In genomic region chrX:152910018-152910417, GRCh38 we compare ENCODE assay signal across 7 cellular contexts. TPM values are rescaled to one million over a fixed set of nuclear protein-coding genes. Genes with fewer than 3 reads are reported as not detected.
A peak's percentile ranks its signal among the peaks of the same experiment; 100 is the strongest.
DNase-seq lines count a peak whose midpoint lies in the region; ATAC-seq, FAIRE-seq and TF ChIP-seq lines count a peak whose summit lies in the region.
"Not testable (repeated sequence)": the region's sequence is repeated elsewhere in the genome, so short reads cannot be mapped to it uniquely, and the experiment has no call there.

No MANE protein-coding gene starts in this region.

- intact Hi-C loops in OCI-LY7 (cut with micrococcal nuclease; ENCODE audit: unreplicated experiment) = not testable (repeated sequence)

- not testable (repeated sequence) for H2AFZ ChIP-seq in OCI-LY7 (ENCODE audit: low read length)

- DNase-seq in GM12891 (ENCODE audit: insufficient read length, low spot score) = not testable (repeated sequence)
- DNase-seq in OCI-LY7 (ENCODE audit: low spot score) = peak; percentile 45

- H3K4me3 ChIP-seq in OCI-LY7 (ENCODE audit: low read depth, low read length, poor library complexity, severe bottlenecking) = not testable (repeated sequence)

- not testable (repeated sequence) for H3K9me3 ChIP-seq in OCI-LY7 (ENCODE audit: low read length)

- ATAC-seq in GM18909 (IDR thresholded peaks at IDR 0.05; ENCODE audit: poor library complexity, unreplicated experiment) (peak; percentile 55), GM21390 (IDR thresholded peaks at IDR 0.05; ENCODE audit: unreplicated experiment) (peak; percentile 66), HG02588 (IDR thresholded peaks at IDR 0.05; ENCODE audit: unreplicated experiment) (peak; percentile 55), HG03039 (IDR thresholded peaks at IDR 0.05; ENCODE audit: unreplicated experiment) (peak; percentile 78), HG03354 (IDR thresholded peaks at IDR 0.05; ENCODE audit: poor library complexity, severe bottlenecking, unreplicated experiment) (peak; percentile 73)

- not testable (repeated sequence) for TF ChIP-seq CTCF in OCI-LY7 (conservative IDR thresholded peaks at IDR 0.05; ENCODE audit: low read length)

- H3K27ac ChIP-seq in OCI-LY7 (ENCODE audit: low read depth, low read length, poor library complexity, severe bottlenecking) = not testable (repeated sequence)

- not testable (repeated sequence) for TF ChIP-seq POLR2A in GM12891 (IDR thresholded peaks at IDR 0.05; ENCODE audit: low read depth, low read length)

- peak; percentile 90 for FAIRE-seq in GM12891 (lab: Jason Lieb, UNC)

- POLR2A ChIA-PET in OCI-LY7 (lab: Charles Lee) = not testable (repeated sequence)

- not testable (repeated sequence) for H3K9me2 ChIP-seq in OCI-LY7 (ENCODE audit: insufficient read depth, low read length)

- not testable (repeated sequence) for H3K4me2 ChIP-seq in OCI-LY7 (ENCODE audit: low read length)

- not testable (repeated sequence) for BruUV-seq in OCI-LY7 (replicated peaks; lab: Mats Ljungman, UMichigan)

- not testable (repeated sequence) for H4K20me1 ChIP-seq in OCI-LY7 (ENCODE audit: insufficient read depth, low read length)

- CTCF ChIA-PET in OCI-LY7 (lab: Charles Lee; ENCODE audit: unreplicated experiment) = interaction anchor here (0.6 kb wide), 1 partner anchor 80 kb away, joined by 4 read pairs; no protein-coding TSS in a partner anchor

- not testable (repeated sequence) for H3K4me1 ChIP-seq in OCI-LY7 (ENCODE audit: insufficient read depth, low read length, poor library complexity, severe bottlenecking)

- not testable (repeated sequence) for H3K36me3 ChIP-seq in OCI-LY7 (ENCODE audit: insufficient read depth, low read length)

- H3K79me2 ChIP-seq in OCI-LY7 (ENCODE audit: insufficient read depth, low read depth, low read length) = not testable (repeated sequence)

RNA-seq across cellular contexts. Expression of gene ZNF185, which starts 12.2 kb away (rescaled TPM):
- polyA plus RNA-seq in GM12891 (2012; ENCODE audit: low read depth, missing spikeins) = 0.58 TPM
- 0.73 and 1.4 TPM in 2 replicates for total RNA-seq in OCI-LY7 (2014; rRNA removed; shearing (Covaris generic))
- 20.7 and 21.3 TPM in 2 replicates for total RNA-seq in OCI-LY7 (2022)
